Comparison of ENCODE assay signal across 39 cellular contexts in genomic region chr1:22543679-22544078, GRCh38. TPM values are rescaled to one million over a fixed set of nuclear protein-coding genes. Genes with fewer than 3 reads are reported as not detected.
"Had no signal": no experiment of that assay in that cellular context is flagged by ENCODE, and none has a peak within 500 bp of the region (broad histone marks: within the 10 kb centered on the region; RNA-seq: fewer than 3 reads in every experiment).

No MANE protein-coding gene starts in this region.

- H3K27me3 ChIP-seq: adrenal gland, body of pancreas had no signal

- ATAC-seq: activated naive CD4-positive, alpha-beta T cell treated with anti-CD3 and anti-CD28 coated beads, Interleukin-2, amount 50 U/mL, for 72 hours; body of pancreas; PC-3; Right ventricle myocardium inferior; SK-N-SH treated with all-trans-retinoic acid at 6 μM for 48 hours had no signal

- H3K27ac ChIP-seq: adrenal gland, body of pancreas, breast epithelium, RWPE1, VCaP had no signal

- H3K36me3 ChIP-seq: adrenal gland, breast epithelium had no signal

- DNase-seq: activated B cell treated with CpG ODN at 0.5 μM for 24 hours; activated CD4-positive, alpha-beta memory T cell treated with anti-CD3 and anti-CD28 coated beads for 36 hours; activated CD4-positive, alpha-beta T cell treated with anti-CD3 and anti-CD28 coated beads for 4 hours; activated CD4-positive, alpha-beta T cell treated with anti-CD3 and anti-CD28 coated beads, Interleukin-2, amount 50 U/mL, for 1 hour; activated CD4-positive, CD25-positive, alpha-beta regulatory T cell treated with anti-CD3 and anti-CD28 coated beads, Interleukin-2, amount 50 U/mL, for 72 hours; activated CD8-positive, alpha-beta memory T cell treated with anti-CD3 and anti-CD28 coated beads, Interleukin-2, amount 50 U/mL, for 4 hours; activated gamma-delta T cell treated with Interleukin-2 at 50 U/mL for 16 hours; activated naive CD4-positive, alpha-beta T cell treated with anti-CD3 and anti-CD28 coated beads for 36 hours; activated T-cell treated with anti-CD3 and anti-CD28 coated beads for 4 hours; activated T-cell treated with anti-CD3 and anti-CD28 coated beads, Interleukin-2, amount 50 U/mL, for 4 hours; adrenal gland; body of pancreas; NCI-H1092 treated with DMSO at 0.1 percent for 48 hours; NCI-H146; NCI-H187; NCI-H2029 treated with DMSO at 0.1 percent for 48 hours; NCI-H2107; NCI-H2171; NCI-H510A; NCI-H526; NCI-H748 treated with DMSO at 0.1 percent for 48 hours; NK-92 treated with Interleukin-12 subunit alpha and Interleukin-12 subunit beta, amount 100 ng/mL, for 24 hours; PC-3; SIG-M5; T-helper 1 cell; T-helper 2 cell; T-helper 9 cell had no signal

- H3K4me3 ChIP-seq: adrenal gland, body of pancreas, breast epithelium had no signal

- H3K9me3 ChIP-seq: adrenal gland, body of pancreas, breast epithelium had no signal

- H3K4me1 ChIP-seq: adrenal gland, body of pancreas, breast epithelium had no signal

- FAIRE-seq: astrocyte, RCC 7860 had no signal

RNA-seq across cellular contexts. Expression of gene EPHA8, which starts 19.6 kb away (rescaled TPM):
- total RNA-seq: activated B cell treated with CpG ODN at 0.5 μM for 24 hours; activated CD4-positive, alpha-beta memory T cell treated with anti-CD3 and anti-CD28 coated beads for 36 hours; activated naive CD4-positive, alpha-beta T cell treated with anti-CD3 and anti-CD28 coated beads for 36 hours; activated naive CD4-positive, alpha-beta T cell treated with anti-CD3 and anti-CD28 coated beads, Interleukin-2, amount 50 U/mL, for 72 hours; activated T-cell treated with anti-CD3 and anti-CD28 coated beads, Interleukin-2, amount 50 U/mL, for 4 hours; activated T-helper 1 cell treated with anti-CD3 and anti-CD28 coated beads, Interleukin-12 subunit alpha, Interleukin-12 subunit beta, Interleukin-2, Interleukin-4 antibody, amounts not matched to agents 30 ng/mL and 10 ng/mL and 1 ng/mL, durations not matched to agents 14 hours and 24 hours and 36 hours; breast epithelium; cardiac septum; M059J; Right ventricle myocardium inferior; SK-MEL-5 had no signal
